8 cellular contexts compared by ENCODE assay signal in the genomic region with DNA sequence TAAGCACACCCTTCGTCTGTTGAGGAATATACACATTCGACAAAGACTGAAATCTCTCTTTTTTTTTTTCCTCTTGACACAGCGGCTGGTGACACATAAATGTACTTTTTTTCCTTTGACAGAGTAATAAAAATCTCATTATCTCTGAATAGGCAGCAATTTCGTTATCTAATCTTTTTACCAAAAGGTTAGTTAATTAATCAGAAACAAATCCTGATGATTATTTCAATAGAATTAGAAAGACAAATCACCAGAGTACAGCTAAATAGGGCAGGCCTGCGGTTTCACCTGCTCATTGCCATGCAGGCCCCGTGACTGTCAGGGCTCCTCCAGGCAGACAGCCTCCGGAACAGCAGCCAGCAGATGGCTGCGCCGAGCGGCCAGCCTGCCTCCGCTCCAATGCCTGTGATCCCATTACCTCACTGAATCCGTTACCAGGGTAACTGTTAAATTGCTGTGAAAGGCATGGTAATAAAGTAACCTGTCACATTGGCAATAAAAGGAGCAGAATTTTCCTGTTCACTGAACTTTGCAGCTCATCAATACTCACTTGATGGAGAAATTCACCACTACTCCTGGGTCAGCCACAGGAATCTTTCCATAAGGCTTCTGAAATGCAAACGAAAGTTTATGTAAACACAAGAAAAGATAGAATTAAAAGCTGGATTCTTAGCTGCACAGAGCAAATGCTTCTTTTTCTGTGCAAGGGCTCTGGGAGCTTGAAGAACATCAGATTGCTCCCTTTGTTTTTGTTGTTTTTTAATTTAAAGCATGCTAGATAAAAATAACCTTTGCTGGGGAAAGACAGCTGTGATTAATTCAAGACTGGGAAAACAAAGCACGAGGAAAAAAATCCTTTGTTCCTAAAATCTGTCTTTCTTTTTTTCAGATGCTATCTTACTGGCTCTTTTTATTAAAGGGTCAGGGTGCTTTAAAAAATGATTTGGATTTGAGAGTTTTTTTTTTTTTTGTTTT.
DNase-seq lines count a peak whose midpoint lies in the region; TF ChIP-seq lines count a peak whose summit lies in the region.

No MANE protein-coding gene starts in this region.

- DNase-seq in Calu3 (peak; percentile 87), H7 (peak; percentile 70), NCI-H1417 treated with DMSO at 0.1 percent for 48 hours (lab: John Stamatoyannopoulos, UW) (peak; percentile 27), WERI-Rb-1 (peak; percentile 94), globus pallidus (ENCODE audit: low spot score) (peak; percentile 94), non-pigmented ciliary epithelial cell (ENCODE audit: low read depth) (peak; percentile 65), CD14-positive monocyte (ENCODE audit: low spot score) (no peak)
- DNase-seq in activated naive CD4-positive, alpha-beta T cell treated with anti-CD3 and anti-CD28 coated beads for 36 hours: no peak

- no peaks in the 10 kb centered on the region for H3K36me3 ChIP-seq in H7 (replicated peaks; ENCODE audit: control insufficient read depth, insufficient read depth, low read length)
- H3K36me3 ChIP-seq in WERI-Rb-1: no peaks in the 10 kb centered on the region

- H3K36me3 Mint-ChIP-seq in Calu3 (ENCODE audit: insufficient read depth, unreplicated experiment) (peaks cover 34% of the 10 kb centered on the region), CD14-positive monocyte (no peaks in the 10 kb centered on the region)
- no peaks in the 10 kb centered on the region for H3K36me3 Mint-ChIP-seq in activated naive CD4-positive, alpha-beta T cell treated with anti-CD3 and anti-CD28 coated beads for 36 hours (ENCODE audit: low read depth)

- CTCF ChIA-PET in Calu3 (lab: Charles Lee): interaction anchor here (0.6 to 2.0 kb wide), 6 partner anchors 185 to 666 kb away, joined by 3 to 8 read pairs (median 6); no protein-coding TSS in a partner anchor
- CTCF ChIA-PET in activated naive CD4-positive, alpha-beta T cell treated with anti-CD3 and anti-CD28 coated beads for 36 hours (lab: Charles Lee): no interaction called here

- no TSS peak for BruUV-seq in Calu3 (replicated peaks; lab: Mats Ljungman, UMichigan)

- H3K27ac ChIP-seq in WERI-Rb-1: peak overlapping the region; percentile 86

- H3K27me3 ChIP-seq in H7 (ENCODE audit: control insufficient read depth, insufficient read depth, low read length) (no peaks in the 10 kb centered on the region), WERI-Rb-1 (ENCODE audit: insufficient read depth, low read depth, severe bottlenecking) (no peaks in the 10 kb centered on the region)

- H3K27me3 Mint-ChIP-seq in Calu3 (ENCODE audit: unreplicated experiment) (no peaks in the 10 kb centered on the region), CD14-positive monocyte (ENCODE audit: low read depth in 3 of 3) (no peaks in the 10 kb centered on the region)
- no peaks in the 10 kb centered on the region for H3K27me3 Mint-ChIP-seq in activated naive CD4-positive, alpha-beta T cell treated with anti-CD3 and anti-CD28 coated beads for 36 hours (ENCODE audit: low read depth)

- H3K4me3 ChIP-seq in H7 (ENCODE audit: insufficient read depth, low read depth, low read length) (no peak overlapping the region), WERI-Rb-1 (ENCODE audit: low read depth, low read length) (peak overlapping the region; percentile 11)

- intact Hi-C loops in Calu3 (cut with micrococcal nuclease; ENCODE audit: unreplicated experiment): loop anchor here (1.0 to 5.0 kb wide), 7 partner anchors 136 to 816 kb away; no protein-coding TSS in a partner anchor
- intact Hi-C loops in CD14-positive monocyte (cut with micrococcal nuclease): no loop called here
- intact Hi-C loops in activated naive CD4-positive, alpha-beta T cell treated with anti-CD3 and anti-CD28 coated beads for 36 hours (cut with micrococcal nuclease): no loop called here

- H3K4me3 Mint-ChIP-seq in Calu3 (ENCODE audit: low read depth, unreplicated experiment) (peak overlapping the region; percentile 50), CD14-positive monocyte (no peak overlapping the region)
- H3K4me3 Mint-ChIP-seq in activated naive CD4-positive, alpha-beta T cell treated with anti-CD3 and anti-CD28 coated beads for 36 hours: no peak overlapping the region

- H3K27ac Mint-ChIP-seq in Calu3 (ENCODE audit: unreplicated experiment) (peak overlapping the region; percentile 96), CD14-positive monocyte (no peak overlapping the region)
- no peak overlapping the region for H3K27ac Mint-ChIP-seq in activated naive CD4-positive, alpha-beta T cell treated with anti-CD3 and anti-CD28 coated beads for 36 hours

- H3K4me1 Mint-ChIP-seq in Calu3 (ENCODE audit: low read depth, unreplicated experiment) (peaks cover 53% of the 10 kb centered on the region), CD14-positive monocyte (peaks cover 20% of the 10 kb centered on the region)
- no peaks in the 10 kb centered on the region for H3K4me1 Mint-ChIP-seq in activated naive CD4-positive, alpha-beta T cell treated with anti-CD3 and anti-CD28 coated beads for 36 hours (ENCODE audit: low read depth)

- no peaks in the 10 kb centered on the region for H3K9me3 Mint-ChIP-seq in Calu3 (ENCODE audit: low read depth, unreplicated experiment)
- H3K9me3 Mint-ChIP-seq in CD14-positive monocyte: peaks cover 0 to 2% (median 0%) of the 10 kb centered on the region in 7 donors
- no peaks in the 10 kb centered on the region for H3K9me3 Mint-ChIP-seq in activated naive CD4-positive, alpha-beta T cell treated with anti-CD3 and anti-CD28 coated beads for 36 hours

- TF ChIP-seq CTCF in Calu3 (IDR thresholded peaks at IDR 0.05; ENCODE audit: unreplicated experiment) (no peak), WERI-Rb-1 (IDR thresholded peaks at IDR 0.05; ENCODE audit: low read depth, low read length) (peak; percentile 72), CD14-positive monocyte (IDR thresholded peaks at IDR 0.05) (no peak)

- no peaks in the 10 kb centered on the region for H3K9me3 ChIP-seq in WERI-Rb-1 (ENCODE audit: severe bottlenecking)

Comparison
In these comparisons a context has a peak if more than half of its experiments do, and no peak if none do; other contexts are left out.
1. DNase-seq: peak in Calu3 (single experiment), H7 (single experiment), NCI-H1417 treated with DMSO at 0.1 percent for 48 hours (single experiment), WERI-Rb-1 (single experiment), globus pallidus (single experiment) and non-pigmented ciliary epithelial cell (single experiment); none in CD14-positive monocyte (single experiment) and activated naive CD4-positive, alpha-beta T cell treated with anti-CD3 and anti-CD28 coated beads for 36 hours (single experiment).